Comparison of ENCODE assay signal across 32 cellular contexts in the genomic region with DNA sequence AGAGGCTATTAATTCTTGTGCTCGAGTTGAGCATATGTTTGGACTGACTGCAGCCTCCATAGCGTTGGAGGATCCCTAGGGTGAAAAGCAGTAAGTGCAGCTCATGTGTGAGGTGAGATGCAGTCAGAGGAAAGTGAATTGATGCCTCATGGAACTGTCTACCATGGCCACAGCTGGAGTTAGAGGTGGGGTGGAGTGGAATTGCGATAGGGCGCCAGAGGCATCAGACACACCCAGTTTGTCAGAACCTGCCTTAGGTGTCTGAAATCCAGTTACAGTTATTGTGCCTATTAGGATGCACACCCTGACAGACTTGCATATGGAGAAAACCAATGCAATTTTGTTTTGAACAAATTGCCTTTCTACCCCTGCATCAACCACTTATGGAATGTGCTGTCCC.
"Had no signal": no experiment of that assay in that cellular context is flagged by ENCODE, and none has a peak within 500 bp of the region (broad histone marks: within the 10 kb centered on the region; RNA-seq: fewer than 3 reads in every experiment).

No MANE protein-coding gene starts in this region.

- H3K4me1 ChIP-seq: adrenal gland, body of pancreas, colonic mucosa had no signal

- H3K4me3 ChIP-seq: adrenal gland, body of pancreas, cardiac muscle cell, colonic mucosa, esophagus squamous epithelium had no signal

- H3K27ac ChIP-seq: adrenal gland, body of pancreas, cardiac muscle cell, colonic mucosa, WERI-Rb-1 had no signal

- ATAC-seq: activated CD4-positive, alpha-beta T cell treated with anti-CD3 and anti-CD28 coated beads for 36 hours; activated CD8-positive, alpha-beta memory T cell treated with anti-CD3 and anti-CD28 coated beads, Interleukin-2, amount 10 ng/mL, durations not matched to agents 7 days and 5 days; activated CD8-positive, alpha-beta T cell treated with anti-CD3 and anti-CD28 coated beads, Interleukin-2, amount 10 ng/mL, durations not matched to agents 7 days and 5 days; activated naive CD8-positive, alpha-beta T cell treated with anti-CD3 and anti-CD28 coated beads, Interleukin-2, amount 50 U/mL, for 24 hours; body of pancreas; T-helper 17 cell had no signal

- DNase-seq: activated CD4-positive, alpha-beta memory T cell treated with anti-CD3 and anti-CD28 coated beads for 36 hours; activated CD4-positive, alpha-beta T cell treated with anti-CD3 and anti-CD28 coated beads for 36 hours; activated CD4-positive, alpha-beta T cell treated with anti-CD3 and anti-CD28 coated beads, Interleukin-2, amount 10 ng/mL, durations not matched to agents 24 days and 14 days; activated CD4-positive, CD25-positive, alpha-beta regulatory T cell; activated CD4-positive, CD25-positive, alpha-beta regulatory T cell treated with anti-CD3 and anti-CD28 coated beads, Interleukin-2, amount 50 U/mL, for 72 hours; activated CD8-positive, alpha-beta memory T cell treated with anti-CD3 and anti-CD28 coated beads, Interleukin-2, amount 10 ng/mL, durations not matched to agents 7 days and 5 days; activated CD8-positive, alpha-beta memory T cell treated with anti-CD3 and anti-CD28 coated beads, Interleukin-2, amount 50 U/mL, for 4 hours; activated CD8-positive, alpha-beta T cell treated with anti-CD3 and anti-CD28 coated beads, Interleukin-2, amount 10 ng/mL, durations not matched to agents 7 days and 5 days; activated effector memory CD4-positive, alpha-beta T cell treated with anti-CD3 and anti-CD28 coated beads, Interleukin-2, amount 50 U/mL, for 16 hours; activated naive CD4-positive, alpha-beta T cell treated with anti-CD3 and anti-CD28 coated beads for 36 hours; activated naive CD8-positive, alpha-beta T cell treated with anti-CD3 and anti-CD28 coated beads for 36 hours; activated naive CD8-positive, alpha-beta T cell treated with anti-CD3 and anti-CD28 coated beads, Interleukin-2, amount 50 U/mL, for 24 hours; activated T-cell treated with anti-CD3 and anti-CD28 coated beads, Interleukin-2, amount 50 U/mL, for 1 hour; activated T-cell treated with anti-CD3 and anti-CD28 coated beads, Interleukin-2, amount 50 U/mL, for 48 hours; adrenal gland; amygdala; aorta; body of pancreas; central memory CD4-positive, alpha-beta T cell; cerebellar nuclear complex; colonic mucosa; effector memory CD4-positive, alpha-beta T cell; endodermal cell; erythroblast; esophagus squamous epithelium; head of caudate nucleus; T-helper 1 cell; T-helper 17 cell; T1000; WERI-Rb-1 had no signal

- H3K27me3 ChIP-seq: adrenal gland, body of pancreas, cardiac muscle cell, colonic mucosa, esophagus squamous epithelium had no signal

- FAIRE-seq: frontal cortex had no signal

- H3K36me3 ChIP-seq: colonic mucosa had no signal
